ENCODE assay signal across 17 cellular contexts in the genomic region with DNA sequence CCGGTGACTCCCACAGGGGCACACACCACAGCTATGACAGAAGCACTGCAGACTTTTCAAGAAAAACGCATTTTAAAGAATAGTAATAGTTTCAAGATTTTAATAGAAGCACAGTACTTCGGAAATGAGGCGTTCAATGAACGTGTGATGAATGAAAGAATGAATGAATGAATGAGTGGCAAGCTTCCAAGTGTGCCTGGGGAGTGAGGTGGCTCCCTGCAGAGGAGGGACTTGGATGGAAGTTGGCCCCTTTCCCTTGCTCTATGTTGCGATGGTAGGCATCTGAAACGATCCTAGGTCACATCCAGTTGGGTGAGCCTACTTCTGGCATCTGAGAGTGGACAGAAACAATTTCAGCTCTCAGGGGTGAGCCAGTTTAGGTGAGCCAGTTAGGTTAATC.
A peak's percentile ranks its signal among the peaks of the same experiment; 100 is the strongest.
DNase-seq lines count a peak whose midpoint lies in the region; ATAC-seq, FAIRE-seq and TF ChIP-seq lines count a peak whose summit lies in the region.
"Had no signal": no experiment of that assay in that cellular context is flagged by ENCODE, and none has a peak within 500 bp of the region (broad histone marks: within the 10 kb centered on the region; RNA-seq: fewer than 3 reads in every experiment).

No MANE protein-coding gene starts in this region.

- TF ChIP-seq CTCF in right lobe of liver (IDR thresholded peaks at IDR 0.05) (no peak), HepG2 (CRISPR knock-in tag; IDR thresholded peaks at IDR 0.05) (no peak), KMS-11 (conservative IDR thresholded peaks at IDR 0.05; ENCODE audit: low read depth, low read length) (no peak), hepatocyte (IDR thresholded peaks at IDR 0.05; ENCODE audit: poor library complexity) (no peak)

- 82% methylated on average over 7 of the region's 7 CpGs for WGBS in right lobe of liver (ENCODE audit: insufficient coverage, low coverage, low lambda C conversion rate, missing lambda C conversion rate)
- 24% methylated on average over 7 of the region's 7 CpGs for WGBS in HepG2 (ENCODE audit: low lambda C conversion rate)
- 96% methylated on average over 7 of the region's 7 CpGs for WGBS in hepatocyte (ENCODE audit: low lambda C conversion rate, missing lambda C conversion rate)

- H3K27me3 ChIP-seq in right lobe of liver: no peaks in the 10 kb centered on the region
- peaks cover 0 to 3% of the 10 kb centered on the region in 2 experiments; a peak in 1 of 5 replicates for H3K27me3 ChIP-seq in HepG2 (ENCODE audit: control insufficient read depth in 1 of 2, insufficient read depth in 2 of 2, low read length in 2 of 2)
- no peaks in the 10 kb centered on the region for H3K27me3 ChIP-seq in KMS-11 (ENCODE audit: insufficient read depth, low read depth)
- H3K27me3 ChIP-seq in hepatocyte: no peaks in the 10 kb centered on the region
- H3K27me3 ChIP-seq: BLaER1 had no signal

- CTCF ChIA-PET in HepG2 (lab: Yijun Ruan, JAX; ENCODE audit: low intra/inter-chr PET ratio, low total read pairs): no interaction called here

- no peak for FAIRE-seq in HepG2 (lab: Jason Lieb, UNC)
- FAIRE-seq: H1 had no signal

- no TSS peak for BruUV-seq in HepG2 (replicated peaks; lab: Mats Ljungman, UMichigan)

- no peak for ATAC-seq in right lobe of liver
- no peak for ATAC-seq in HepG2
- no peak for ATAC-seq in GM21619 (IDR thresholded peaks at IDR 0.05; ENCODE audit: unreplicated experiment)

- no peak for DNase-seq in right lobe of liver
- DNase-seq in HepG2 (ENCODE audit: low spot score): no peak
- no peak for DNase-seq in hepatocyte (ENCODE audit: low spot score)
- no peak for DNase-seq in dermis blood vessel endothelial cell
- DNase-seq in activated CD4-positive, alpha-beta T cell treated with anti-CD3 and anti-CD28 coated beads for 1 hour: no peak
- DNase-seq in SK-N-DZ (ENCODE audit: low spot score): no peak
- DNase-seq: AML-193; Caco-2; CD8-positive, alpha-beta memory T cell; DND-41; GDM1 had no signal

- H3K9ac ChIP-seq in HepG2 (ENCODE audit: insufficient read depth, low read depth, low read length): no peak overlapping the region
- H3K9ac ChIP-seq in KMS-11: no peak overlapping the region; the same call in 1 of the 2 replicates
- H3K9ac ChIP-seq: BLaER1 had no signal

- H3K36me3 ChIP-seq in right lobe of liver (no peaks in the 10 kb centered on the region), HepG2 (replicated peaks in 1 of 2; ENCODE audit: control insufficient read depth in 1 of 2, insufficient read depth in 2 of 2, low read length in 2 of 2) (no peaks in the 10 kb centered on the region), KMS-11 (ENCODE audit: insufficient read depth) (no peaks in the 10 kb centered on the region), hepatocyte (replicated peaks; ENCODE audit: insufficient read depth, low read depth) (no peaks in the 10 kb centered on the region)
- H3K36me3 ChIP-seq: BLaER1, HAP-1 had no signal

- H2AFZ ChIP-seq in HepG2 (ENCODE audit: low read length) (no peak overlapping the region), KMS-11 (ENCODE audit: low read depth) (peak overlapping the region; percentile 75; the same call in 1 of the 2 replicates), hepatocyte (no peak overlapping the region)

- peak overlapping the region; percentile 61 to 82 (median 64) for H3K27ac ChIP-seq in right lobe of liver
- no peak overlapping the region for H3K27ac ChIP-seq in HepG2 (ENCODE audit: extremely low read length, insufficient read depth, low read length)
- peak overlapping the region; percentile 80 for H3K27ac ChIP-seq in KMS-11
- H3K27ac ChIP-seq in hepatocyte: peak overlapping the region; percentile 46
- H3K27ac ChIP-seq: 22Rv1, BLaER1 had no signal

- H3K9me2 ChIP-seq in hepatocyte (replicated peaks; ENCODE audit: insufficient read depth): no peaks in the 10 kb centered on the region

- H3K4me1 ChIP-seq in right lobe of liver (peaks cover 0 to 25% (median 2%) of the 10 kb centered on the region in 4 donors), HepG2 (ENCODE audit: insufficient read depth, low read length) (no peaks in the 10 kb centered on the region), KMS-11 (ENCODE audit: low read depth, poor library complexity, severe bottlenecking) (peaks cover 78% of the 10 kb centered on the region), hepatocyte (ENCODE audit: insufficient read depth) (peaks cover 27% of the 10 kb centered on the region)
- H3K4me1 ChIP-seq: BLaER1, HAP-1 had no signal

- TF ChIP-seq POLR2A in right lobe of liver (IDR thresholded peaks at IDR 0.05) (no peak), HepG2 (IDR thresholded peaks at IDR 0.05; ENCODE audit: insufficient read depth in 1 of 2, low read depth in 2 of 2, low read length in 2 of 2) (no peak)

- intact Hi-C loops in right lobe of liver (cut with DNase I) (no loop called here), HepG2 (cut with micrococcal nuclease; ENCODE audit: unreplicated experiment) (no loop called here)

- no peak for TF ChIP-seq RAD21 in HepG2 (CRISPR knock-in tag; IDR thresholded peaks at IDR 0.05)

- POLR2A ChIA-PET in HepG2 (lab: Yijun Ruan, JAX): no interaction called here

- H4K20me1 ChIP-seq in HepG2 (ENCODE audit: insufficient read depth, low read length) (no peaks in the 10 kb centered on the region), KMS-11 (ENCODE audit: insufficient read depth) (no peaks in the 10 kb centered on the region), hepatocyte (ENCODE audit: insufficient read depth, poor library complexity, severe bottlenecking) (no peaks in the 10 kb centered on the region)
- H4K20me1 ChIP-seq: BLaER1 had no signal

- H3K4me3 ChIP-seq in right lobe of liver (no peak overlapping the region), HepG2 (replicated peaks in 1 of 3; ENCODE audit: insufficient read depth in 1 of 3, low read depth in 2 of 3, low read length in 3 of 3) (no peak overlapping the region), KMS-11 (IDR thresholded peaks at IDR 0.05; ENCODE audit: insufficient read depth, low read depth, low read length) (no peak overlapping the region), hepatocyte (no peak overlapping the region)
- H3K4me3 ChIP-seq: BLaER1, HAP-1 had no signal

- H3K79me2 ChIP-seq in HepG2 (ENCODE audit: insufficient read depth, low read length) (no peaks in the 10 kb centered on the region), KMS-11 (ENCODE audit: insufficient read depth, low read depth) (no peaks in the 10 kb centered on the region), hepatocyte (no peaks in the 10 kb centered on the region)

- TF ChIP-seq EP300 in HepG2 (IDR thresholded peaks at IDR 0.05; ENCODE audit: low read depth in 2 of 2, low read length in 2 of 2) (no peak), HepG2 (CRISPR knock-in tag; IDR thresholded peaks at IDR 0.05; ENCODE audit: borderline replicate concordance) (no peak)

- H3K9me3 ChIP-seq in right lobe of liver (no peaks in the 10 kb centered on the region), HepG2 (ENCODE audit: low read length) (no peaks in the 10 kb centered on the region), hepatocyte (ENCODE audit: low read depth) (no peaks in the 10 kb centered on the region)
- H3K9me3 ChIP-seq: BLaER1, Caco-2, HAP-1 had no signal

- in situ Hi-C loops in HepG2 (cut with HindIII; ENCODE audit: extremely low pct_ligation_motif_present, low pct_unique_long_range_greater_than_20kb): no loop called here

- H3K4me2 ChIP-seq in HepG2 (ENCODE audit: low read depth, low read length) (no peak overlapping the region), KMS-11 (peak overlapping the region; percentile 89; the same call in 1 of the 2 replicates), hepatocyte (no peak overlapping the region)
- H3K4me2 ChIP-seq: BLaER1 had no signal

TF ChIP-seq in HepG2, 621 proteins besides CTCF, POLR2A, EP300 and RAD21:
- TF ChIP-seq SRY (CRISPR knock-in tag; IDR thresholded peaks at IDR 0.05): no peak
- TF ChIP-seq, protein P1, sequence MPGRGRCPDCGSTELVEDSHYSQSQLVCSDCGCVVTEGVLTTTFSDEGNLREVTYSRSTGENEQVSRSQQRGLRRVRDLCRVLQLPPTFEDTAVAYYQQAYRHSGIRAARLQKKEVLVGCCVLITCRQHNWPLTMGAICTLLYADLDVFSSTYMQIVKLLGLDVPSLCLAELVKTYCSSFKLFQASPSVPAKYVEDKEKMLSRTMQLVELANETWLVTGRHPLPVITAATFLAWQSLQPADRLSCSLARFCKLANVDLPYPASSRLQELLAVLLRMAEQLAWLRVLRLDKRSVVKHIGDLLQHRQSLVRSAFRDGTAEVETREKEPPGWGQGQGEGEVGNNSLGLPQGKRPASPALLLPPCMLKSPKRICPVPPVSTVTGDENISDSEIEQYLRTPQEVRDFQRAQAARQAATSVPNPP (CRISPR knock-in tag; IDR thresholded peaks at IDR 0.05): no peak
- TF ChIP-seq, protein P2, sequence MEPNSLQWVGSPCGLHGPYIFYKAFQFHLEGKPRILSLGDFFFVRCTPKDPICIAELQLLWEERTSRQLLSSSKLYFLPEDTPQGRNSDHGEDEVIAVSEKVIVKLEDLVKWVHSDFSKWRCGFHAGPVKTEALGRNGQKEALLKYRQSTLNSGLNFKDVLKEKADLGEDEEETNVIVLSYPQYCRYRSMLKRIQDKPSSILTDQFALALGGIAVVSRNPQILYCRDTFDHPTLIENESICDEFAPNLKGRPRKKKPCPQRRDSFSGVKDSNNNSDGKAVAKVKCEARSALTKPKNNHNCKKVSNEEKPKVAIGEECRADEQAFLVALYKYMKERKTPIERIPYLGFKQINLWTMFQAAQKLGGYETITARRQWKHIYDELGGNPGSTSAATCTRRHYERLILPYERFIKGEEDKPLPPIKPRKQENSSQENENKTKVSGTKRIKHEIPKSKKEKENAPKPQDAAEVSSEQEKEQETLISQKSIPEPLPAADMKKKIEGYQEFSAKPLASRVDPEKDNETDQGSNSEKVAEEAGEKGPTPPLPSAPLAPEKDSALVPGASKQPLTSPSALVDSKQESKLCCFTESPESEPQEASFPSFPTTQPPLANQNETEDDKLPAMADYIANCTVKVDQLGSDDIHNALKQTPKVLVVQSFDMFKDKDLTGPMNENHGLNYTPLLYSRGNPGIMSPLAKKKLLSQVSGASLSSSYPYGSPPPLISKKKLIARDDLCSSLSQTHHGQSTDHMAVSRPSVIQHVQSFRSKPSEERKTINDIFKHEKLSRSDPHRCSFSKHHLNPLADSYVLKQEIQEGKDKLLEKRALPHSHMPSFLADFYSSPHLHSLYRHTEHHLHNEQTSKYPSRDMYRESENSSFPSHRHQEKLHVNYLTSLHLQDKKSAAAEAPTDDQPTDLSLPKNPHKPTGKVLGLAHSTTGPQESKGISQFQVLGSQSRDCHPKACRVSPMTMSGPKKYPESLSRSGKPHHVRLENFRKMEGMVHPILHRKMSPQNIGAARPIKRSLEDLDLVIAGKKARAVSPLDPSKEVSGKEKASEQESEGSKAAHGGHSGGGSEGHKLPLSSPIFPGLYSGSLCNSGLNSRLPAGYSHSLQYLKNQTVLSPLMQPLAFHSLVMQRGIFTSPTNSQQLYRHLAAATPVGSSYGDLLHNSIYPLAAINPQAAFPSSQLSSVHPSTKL (CRISPR knock-in tag; IDR thresholded peaks at IDR 0.05): no peak
- TF ChIP-seq RAD51 (IDR thresholded peaks at IDR 0.05; ENCODE audit: borderline replicate concordance): no peak
TF ChIP-seq in HepG2: peak in this region for 0.
